Comparison of ENCODE assay signal across 15 cellular contexts in the genomic region with DNA sequence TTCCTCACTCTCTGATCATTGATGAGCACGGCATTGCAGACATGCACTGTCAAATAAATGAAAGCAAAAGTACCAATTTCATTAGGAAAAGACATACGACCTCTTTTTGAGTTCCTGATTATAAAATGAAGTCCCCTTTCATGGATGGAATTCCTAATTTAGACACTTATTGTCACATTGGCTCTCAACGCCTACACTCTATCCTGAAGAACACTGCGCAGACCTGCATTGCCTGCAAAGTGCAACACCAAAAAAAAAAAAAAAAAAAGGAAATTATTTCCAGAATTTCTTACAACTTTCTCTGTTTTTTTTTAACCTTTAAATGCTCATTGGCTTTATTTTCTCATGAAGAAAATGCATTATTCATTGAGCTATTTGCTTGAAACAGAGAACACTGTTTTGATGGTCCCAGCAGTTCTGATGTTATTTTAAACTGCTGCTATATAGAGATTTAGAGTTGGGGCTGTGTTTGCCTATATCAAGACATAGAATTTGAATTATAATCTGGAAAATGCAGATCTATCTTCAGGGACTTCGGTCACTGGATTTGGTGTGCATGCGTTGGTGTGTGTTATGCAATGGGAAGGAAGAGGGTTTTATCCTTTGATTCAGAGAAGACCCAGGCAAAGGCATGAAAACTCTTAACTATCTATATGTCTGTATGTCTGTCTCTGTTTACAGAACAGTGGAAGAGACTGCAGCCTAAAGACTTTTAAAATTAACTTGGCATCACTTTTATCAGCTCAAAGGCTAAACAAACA. TPM values are rescaled to one million over a fixed set of nuclear protein-coding genes. Genes with fewer than 3 reads are reported as not detected.
DNase-seq lines count a peak whose midpoint lies in the region; ATAC-seq and TF ChIP-seq lines count a peak whose summit lies in the region.
"Had no signal": no experiment of that assay in that cellular context is flagged by ENCODE, and none has a peak within 500 bp of the region (broad histone marks: within the 10 kb centered on the region; RNA-seq: fewer than 3 reads in every experiment).

No MANE protein-coding gene starts in this region.

- H3K9me3 ChIP-seq in heart left ventricle = no peaks in the 10 kb centered on the region
- H3K9me3 ChIP-seq in muscle layer of duodenum (ENCODE audit: control insufficient read depth in 1 of 2, low read length in 2 of 2) = no peaks in the 10 kb centered on the region
- H3K9me3 ChIP-seq in tibial nerve = no peaks in the 10 kb centered on the region
- H3K9me3 ChIP-seq: vagina had no signal

- no peak for DNase-seq in heart left ventricle
- no peak for DNase-seq in cardiac septum (ENCODE audit: low spot score)
- DNase-seq in cerebellum (ENCODE audit: low spot score) = peak; percentile 20
- no peak for DNase-seq in tibial nerve (ENCODE audit: low spot score in 2 of 2)
- DNase-seq in NCI-H510A (lab: John Stamatoyannopoulos, UW) = no peak
- DNase-seq: activated CD8-positive, alpha-beta memory T cell treated with anti-CD3 and anti-CD28 coated beads for 24 hours; activated naive CD4-positive, alpha-beta T cell treated with anti-CD3 and anti-CD28 coated beads, Interleukin-2, amount 10 ng/mL, durations not matched to agents 7 days and 5 days; PC-9 had no signal

- H3K36me3 ChIP-seq in heart left ventricle (no peaks in the 10 kb centered on the region), muscle layer of duodenum (ENCODE audit: control insufficient read depth in 1 of 2, insufficient read depth in 2 of 2, low read length in 2 of 2) (no peaks in the 10 kb centered on the region), tibial nerve (no peaks in the 10 kb centered on the region)
- H3K36me3 ChIP-seq: vagina had no signal

- no peak for TF ChIP-seq CTCF in heart left ventricle (IDR thresholded peaks at IDR 0.05)
- no peak for TF ChIP-seq CTCF in tibial nerve (IDR thresholded peaks at IDR 0.05)

- WGBS in heart left ventricle, 4 donors = 49 to 59% (median 52%) methylated on average over 6 of the region's 6 CpGs
- WGBS in tibial nerve, 2 donors = 38 to 42% methylated on average over 6 of the region's 6 CpGs

- ATAC-seq in heart left ventricle (no peak), GM21528 (IDR thresholded peaks at IDR 0.05; ENCODE audit: low FRiP score, unreplicated experiment) (no peak), HG02623 (IDR thresholded peaks at IDR 0.05; ENCODE audit: unreplicated experiment) (no peak)

- H3K4me3 ChIP-seq in heart left ventricle (peak overlapping the region in 9 of 12 donors; percentile 66 to 77 (median 70)), muscle layer of duodenum (ENCODE audit: low read depth in 1 of 2, low read length in 2 of 2) (peak overlapping the region; percentile 40 to 89), tibial nerve (peak overlapping the region; percentile 60 to 77 (median 75))
- H3K4me3 ChIP-seq: PC-9 had no signal

- H3K27me3 ChIP-seq in heart left ventricle (peaks cover 0 to 22% (median 17%) of the 10 kb centered on the region in 9 donors), muscle layer of duodenum (ENCODE audit: low read depth, low read length) (no peaks in the 10 kb centered on the region), tibial nerve (no peaks in the 10 kb centered on the region)
- H3K27me3 ChIP-seq: vagina had no signal

- peaks cover 0 to 21% (median 4%) of the 10 kb centered on the region in 12 donors for H3K4me1 ChIP-seq in heart left ventricle
- H3K4me1 ChIP-seq in muscle layer of duodenum (ENCODE audit: control insufficient read depth in 1 of 2, insufficient read depth in 2 of 2, low read length in 2 of 2) = peaks cover 0 to 5% of the 10 kb centered on the region in 2 donors
- H3K4me1 ChIP-seq in tibial nerve = peaks cover 0 to 31% (median 0%) of the 10 kb centered on the region in 4 donors

- H3K27ac ChIP-seq in heart left ventricle (peak overlapping the region in 6 of 12 donors; percentile 30 to 82 (median 68)), muscle layer of duodenum (ENCODE audit: low read length) (no peak overlapping the region), tibial nerve (peak overlapping the region in 3 of 4 donors; percentile 72 to 92 (median 91))
- H3K27ac ChIP-seq: PC-9 had no signal

- TF ChIP-seq POLR2A in heart left ventricle (IDR thresholded peaks at IDR 0.05) (no peak), tibial nerve (IDR thresholded peaks at IDR 0.05) (no peak)

- TF ChIP-seq EP300 in tibial nerve (IDR thresholded peaks at IDR 0.05) = no peak

- intact Hi-C loops in heart left ventricle (cut with DNase I) (loop anchor here in 9 of 10 donors (2.0 to 10.0 kb wide), 7 partner anchors 125 to 1478 kb away; no protein-coding TSS in a partner anchor), cardiac septum (cut with DNase I) (loop anchor here (10.0 kb wide), 1 partner anchor 328 kb away; no protein-coding TSS in a partner anchor)

RNA-seq across cellular contexts. Expression of gene ADGRB3, which starts 1.8 kb away (rescaled TPM):
- total RNA-seq in heart left ventricle = 1 to 10 TPM in 6 of 9 donors, under 1 TPM in 3; 0.51 to 2.5 (median 1.1) TPM
- under 1 TPM; 0.57 to 0.67 TPM for polyA plus RNA-seq in heart left ventricle
- 0.51 TPM for total RNA-seq in cardiac septum
- 237 TPM for total RNA-seq in cerebellum
- 10 to 100 TPM in 2 of 4 donors, 1 to 10 TPM in 2; 9.0 to 17.9 (median 11.4) TPM for total RNA-seq in tibial nerve
- total RNA-seq: dermis microvascular lymphatic vessel endothelial cell, lung microvascular endothelial cell, PC-9 had no signal
- polyA plus RNA-seq: AG04450 had no signal

Comparison
In these comparisons a context has a peak if more than half of its experiments do, and no peak if none do; other contexts are left out.
1. RNA of gene ADGRB3, which starts 1.8 kb away (total RNA-seq): 237 TPM in cerebellum (single experiment); 9.0 to 17.9 TPM in tibial nerve, 0.51 to 2.5 TPM in heart left ventricle and 0.51 TPM in cardiac septum (single experiment); every median in the first group is over 10 times any median in the second.
2. Peak in every context shown above with its lines, with median percentiles within 50 percentile points of each other: H3K4me3 ChIP-seq.